In genomic region chr22:43225609-43226008, GRCh38 we compare ENCODE assay signal across 17 cellular contexts.
"Had no signal": no experiment of that assay in that cellular context is flagged by ENCODE, and none has a peak within 500 bp of the region (broad histone marks: within the 10 kb centered on the region; RNA-seq: fewer than 3 reads in every experiment).

No MANE protein-coding gene starts in this region.

- H3K27ac Mint-ChIP-seq: activated CD4-positive, alpha-beta T cell treated with anti-CD3 and anti-CD28 coated beads, Interleukin-2, amount 10 ng/mL, durations not matched to agents 7 days and 5 days; activated T-cell treated with anti-CD3 and anti-CD28 coated beads, Interleukin-2, amount 50 U/mL, for 72 hours had no signal

- H3K9me3 ChIP-seq: adrenal gland, body of pancreas, esophagus squamous epithelium, right lobe of liver, thoracic aorta, upper lobe of right lung had no signal

- H3K27me3 ChIP-seq: adrenal gland, body of pancreas, esophagus squamous epithelium, right lobe of liver had no signal

- H3K27ac ChIP-seq: body of pancreas, esophagus squamous epithelium, right lobe of liver, thoracic aorta, upper lobe of right lung had no signal

- H3K4me3 Mint-ChIP-seq: activated CD4-positive, alpha-beta T cell treated with anti-CD3 and anti-CD28 coated beads, Interleukin-2, amount 10 ng/mL, durations not matched to agents 7 days and 5 days; immature natural killer cell; neural crest cell had no signal

- DNase-seq: activated CD4-positive, alpha-beta T cell treated with anti-CD3 and anti-CD28 coated beads, Interleukin-2, amount 10 ng/mL, durations not matched to agents 7 days and 5 days; activated effector memory CD4-positive, alpha-beta T cell treated with anti-CD3 and anti-CD28 coated beads, Interleukin-2, amount 50 U/mL, for 16 hours; activated naive CD4-positive, alpha-beta T cell treated with anti-CD3 and anti-CD28 coated beads, Interleukin-2, amount 50 U/mL, for 16 hours; activated T-cell treated with anti-CD3 and anti-CD28 coated beads, Interleukin-2, amount 50 U/mL, for 72 hours; adrenal gland; body of pancreas; dermis blood vessel endothelial cell; effector memory CD4-positive, alpha-beta T cell; esophagus squamous epithelium; immature natural killer cell; right lobe of liver; small intestine; stimulated activated CD4-positive, alpha-beta T cell treated with anti-CD3 and anti-CD28 coated beads, Interleukin-15, amount 100 ng/mL, for 24 hours; stimulated activated CD4-positive, alpha-beta T cell treated with anti-CD3 and anti-CD28 coated beads, Interleukin-2, amount 100 ng/mL, for 48 hours; upper lobe of right lung had no signal

- H3K4me1 Mint-ChIP-seq: activated CD4-positive, alpha-beta T cell treated with anti-CD3 and anti-CD28 coated beads, Interleukin-2, amount 10 ng/mL, durations not matched to agents 7 days and 5 days; immature natural killer cell had no signal

- H3K36me3 Mint-ChIP-seq: immature natural killer cell had no signal

- ATAC-seq: body of pancreas, right lobe of liver, upper lobe of right lung had no signal

- H3K4me3 ChIP-seq: adrenal gland, body of pancreas, esophagus squamous epithelium, right lobe of liver, thoracic aorta, upper lobe of right lung had no signal

- H3K9me3 Mint-ChIP-seq: activated CD4-positive, alpha-beta T cell treated with anti-CD3 and anti-CD28 coated beads, Interleukin-2, amount 10 ng/mL, durations not matched to agents 7 days and 5 days; activated T-cell treated with anti-CD3 and anti-CD28 coated beads, Interleukin-2, amount 50 U/mL, for 72 hours; neural crest cell had no signal

- H3K36me3 ChIP-seq: adrenal gland, esophagus squamous epithelium, right lobe of liver, thoracic aorta, upper lobe of right lung had no signal

- H3K4me1 ChIP-seq: body of pancreas, upper lobe of right lung had no signal
